In the genomic region with DNA sequence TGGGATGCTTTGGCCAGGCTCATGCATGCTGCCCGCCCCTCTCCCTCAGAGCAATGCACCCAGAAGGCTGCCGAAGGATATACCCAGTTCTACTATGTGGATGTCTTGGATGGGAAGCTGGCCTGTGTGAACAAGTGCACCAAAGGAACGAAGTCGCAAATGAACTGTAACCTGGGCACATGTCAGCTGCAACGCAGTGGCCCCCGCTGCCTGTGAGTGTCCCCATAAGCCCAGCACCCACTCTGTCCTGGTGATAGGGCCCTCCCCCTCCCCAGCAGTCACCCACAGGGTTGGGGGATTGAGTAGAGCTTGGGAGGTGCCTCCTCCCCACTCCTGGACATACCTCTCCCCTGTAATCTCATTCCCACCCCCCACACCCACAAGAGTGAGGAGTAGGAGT, we compare ENCODE assay signal across 30 cellular contexts. TPM values are rescaled to one million over a fixed set of nuclear protein-coding genes. Genes with fewer than 3 reads are reported as not detected.
DNase-seq lines count a peak whose midpoint lies in the region; ATAC-seq and TF ChIP-seq lines count a peak whose summit lies in the region.
"Had no signal": no experiment of that assay in that cellular context is flagged by ENCODE, and none has a peak within 500 bp of the region (broad histone marks: within the 10 kb centered on the region; RNA-seq: fewer than 3 reads in every experiment).

No MANE protein-coding gene starts in this region.

- H3K9me3 ChIP-seq in HEK293 (ENCODE audit: control insufficient read depth, insufficient read depth, low read depth, low read length) (no peaks in the 10 kb centered on the region), T-helper 17 cell (ENCODE audit: control insufficient read depth, low read length, poor library complexity, severe bottlenecking) (no peaks in the 10 kb centered on the region), neuronal stem cell (replicated peaks in 1 of 2; ENCODE audit: control insufficient read depth in 2 of 2, insufficient read depth in 1 of 2, low read depth in 1 of 2, low read length in 2 of 2) (peaks cover 0 to 6% of the 10 kb centered on the region in 2 donors), transverse colon (no peaks in the 10 kb centered on the region), gastroesophageal sphincter (no peaks in the 10 kb centered on the region)
- H3K9me3 ChIP-seq: BE2C, BLaER1 had no signal

- DNase-seq in H7 (peak; percentile 19), T-helper 17 cell (no peak), neuronal stem cell (ENCODE audit: low spot score) (no peak), SHP77 treated with DMSO at 0.1 percent for 48 hours (lab: John Stamatoyannopoulos, UW) (no peak), NCI-H2227 (lab: John Stamatoyannopoulos, UW; ENCODE audit: unreplicated experiment) (no peak), transverse colon (no peak)
- DNase-seq: 8988T; ACHN; BE2C; C1 segment of cervical spinal cord; CD4-positive, alpha-beta memory T cell; CD4-positive, CD25-positive, alpha-beta regulatory T cell; CD8-positive, alpha-beta memory T cell; COR-L47; DMS 273 treated with DMSO at 0.1 percent for 48 hours; DMS153; DMS53; DMS79; DND-41; EL; GDM1 had no signal

- H3K27ac ChIP-seq in HEK293 (ENCODE audit: extremely low read depth, low read depth, low read length): no peak overlapping the region
- no peak overlapping the region for H3K27ac ChIP-seq in neuronal stem cell (replicated peaks; ENCODE audit: low read length)
- H3K27ac ChIP-seq in transverse colon: no peak overlapping the region
- H3K27ac ChIP-seq in gastroesophageal sphincter: no peak overlapping the region
- H3K27ac ChIP-seq: BLaER1 had no signal

- CTCF ChIA-PET in HEK293 (lab: Yijun Ruan, JAX): no interaction called here

- no peak overlapping the region for H2AK5ac ChIP-seq in neuronal stem cell (ENCODE audit: low read depth, low read length)

- no peaks in the 10 kb centered on the region for H3K27me3 Mint-ChIP-seq in T-helper 17 cell
- H3K27me3 Mint-ChIP-seq: CD4-positive, alpha-beta memory T cell; CD4-positive, CD25-positive, alpha-beta regulatory T cell had no signal

- peak overlapping the region; percentile 60 for H3K14ac ChIP-seq in neuronal stem cell (ENCODE audit: low read length)

- intact Hi-C loops in transverse colon (cut with DNase I; ENCODE audit: low total_unique reads): no loop called here

- TF ChIP-seq EP300 in transverse colon (IDR thresholded peaks at IDR 0.05; ENCODE audit: low read depth) (no peak), gastroesophageal sphincter (IDR thresholded peaks at IDR 0.05) (no peak)

- H3K27ac Mint-ChIP-seq in T-helper 17 cell: peak overlapping the region; percentile 41
- H3K27ac Mint-ChIP-seq: CD14-positive monocyte had no signal

- H2BK120ac ChIP-seq in neuronal stem cell (ENCODE audit: low read depth, low read length): no peak overlapping the region

- WGBS in neuronal stem cell (ENCODE audit: extremely low coverage in 2 of 2, insufficient read length in 2 of 2, insufficient replicate concordance in 1 of 2), 2 donors: no CpG with 5 or more reads among the region's 6 CpGs
- WGBS in transverse colon (ENCODE audit: low coverage in 1 of 2), 2 donors: 90 to 92% methylated on average over 2 to 6 of the region's 6 CpGs
- 100% methylated on average over 3 of the region's 6 CpGs; no CpG with 5 or more reads in 1 of the 2 donors for WGBS in gastroesophageal sphincter (ENCODE audit: low coverage in 1 of 2), 2 donors

- peak overlapping the region; percentile 35 for H3K9ac ChIP-seq in neuronal stem cell (ENCODE audit: low read depth, low read length, poor library complexity)
- H3K9ac ChIP-seq: BLaER1 had no signal

- no peak overlapping the region for H2BK5ac ChIP-seq in neuronal stem cell (ENCODE audit: low read length)

- H3K79me1 ChIP-seq in neuronal stem cell (ENCODE audit: low read depth, low read length): peaks cover 2% of the 10 kb centered on the region

- H3K4me1 Mint-ChIP-seq in T-helper 17 cell: peaks cover 16% of the 10 kb centered on the region

- H3K4me2 ChIP-seq in neuronal stem cell (ENCODE audit: insufficient read depth, low read length, poor library complexity, severe bottlenecking): no peak overlapping the region
- H3K4me2 ChIP-seq: BLaER1 had no signal

- H3K36me3 ChIP-seq in H7 (replicated peaks; ENCODE audit: control insufficient read depth, insufficient read depth, low read length): no peaks in the 10 kb centered on the region
- no peaks in the 10 kb centered on the region for H3K36me3 ChIP-seq in HEK293 (ENCODE audit: control insufficient read depth in 2 of 2, insufficient read depth in 1 of 2, low read length in 2 of 2)
- peaks cover 0 to 15% of the 10 kb centered on the region in 2 donors for H3K36me3 ChIP-seq in neuronal stem cell (replicated peaks in 1 of 2; ENCODE audit: control insufficient read depth in 2 of 2, insufficient read depth in 2 of 2, low read length in 2 of 2)
- H3K36me3 ChIP-seq in transverse colon: peaks cover 0 to 12% (median 3%) of the 10 kb centered on the region in 4 donors
- H3K36me3 ChIP-seq in gastroesophageal sphincter: peaks cover 0 to 7% of the 10 kb centered on the region in 2 donors
- H3K36me3 ChIP-seq: BE2C, BLaER1 had no signal

- H2BK15ac ChIP-seq in neuronal stem cell (ENCODE audit: low read length): no peak overlapping the region

- TF ChIP-seq CTCF in HEK293 (tag by site-specific recombination; IDR thresholded peaks at IDR 0.05) (no peak), transverse colon (IDR thresholded peaks at IDR 0.05) (no peak), gastroesophageal sphincter (IDR thresholded peaks at IDR 0.05) (no peak)

- TF ChIP-seq POLR2A in transverse colon (IDR thresholded peaks at IDR 0.05) (no peak), gastroesophageal sphincter (IDR thresholded peaks at IDR 0.05) (no peak)

- peak overlapping the region; percentile 21 for H3K23ac ChIP-seq in neuronal stem cell (ENCODE audit: low read depth, low read length, poor library complexity)

- H3K27me3 ChIP-seq in H7 (ENCODE audit: control insufficient read depth, insufficient read depth, low read length): no peaks in the 10 kb centered on the region
- no peaks in the 10 kb centered on the region for H3K27me3 ChIP-seq in neuronal stem cell (ENCODE audit: control insufficient read depth in 3 of 3, insufficient read depth in 3 of 3, low read depth in 1 of 3, low read length in 3 of 3)
- no peaks in the 10 kb centered on the region for H3K27me3 ChIP-seq in transverse colon
- peaks cover 35% of the 10 kb centered on the region for H3K27me3 ChIP-seq in gastroesophageal sphincter
- H3K27me3 ChIP-seq: BE2C, BLaER1 had no signal

- H3K36me3 Mint-ChIP-seq in T-helper 17 cell (ENCODE audit: low read depth): peaks cover 5% of the 10 kb centered on the region
- H3K36me3 Mint-ChIP-seq: CD14-positive monocyte had no signal

- H3K4me1 ChIP-seq in HEK293 (ENCODE audit: control insufficient read depth, insufficient read depth, low read length): no peaks in the 10 kb centered on the region
- H3K4me1 ChIP-seq in neuronal stem cell (ENCODE audit: control insufficient read depth in 2 of 2, insufficient read depth in 1 of 2, low read depth in 1 of 2, low read length in 2 of 2): peaks cover 7 to 13% of the 10 kb centered on the region in 2 donors
- H3K4me1 ChIP-seq in transverse colon: peaks cover 5 to 13% (median 9%) of the 10 kb centered on the region in 4 donors
- H3K4me1 ChIP-seq in gastroesophageal sphincter: peaks cover 0 to 16% (median 3%) of the 10 kb centered on the region in 3 donors
- H3K4me1 ChIP-seq: BE2C had no signal

- no peak overlapping the region for H2AFZ ChIP-seq in neuronal stem cell (ENCODE audit: low read length)

- no peak for ATAC-seq in T-helper 17 cell
- ATAC-seq in gastroesophageal sphincter: no peak
- ATAC-seq: GM12878 had no signal

- no peak overlapping the region for H3K4me3 Mint-ChIP-seq in T-helper 17 cell
- H3K4me3 Mint-ChIP-seq: CD14-positive monocyte; CD4-positive, alpha-beta memory T cell had no signal

- H3K4me3 ChIP-seq in H7 (ENCODE audit: insufficient read depth, low read depth, low read length): no peak overlapping the region
- no peak overlapping the region for H3K4me3 ChIP-seq in HEK293 (ENCODE audit: low read depth, low read length)
- H3K4me3 ChIP-seq in neuronal stem cell (ENCODE audit: low read length in 2 of 2): no peak overlapping the region
- H3K4me3 ChIP-seq in transverse colon: no peak overlapping the region
- H3K4me3 ChIP-seq in gastroesophageal sphincter: no peak overlapping the region
- H3K4me3 ChIP-seq: BLaER1, GM12878 had no signal

- H3K18ac ChIP-seq in neuronal stem cell (ENCODE audit: low read length): peak overlapping the region; percentile 78

- no peak overlapping the region for H2BK12ac ChIP-seq in neuronal stem cell (ENCODE audit: low read length)

- in situ Hi-C loops in transverse colon (cut with MboI; ENCODE audit: low pct_ligation_motif_present in 1 of 4, low pct_unique_long_range_greater_than_20kb in 1 of 4, low sequenced_read_pairs in 3 of 4): no loop called here

- peak overlapping the region; percentile 4 for H3K4ac ChIP-seq in neuronal stem cell (ENCODE audit: low read length)

- POLR2A ChIA-PET in HEK293 (lab: Yijun Ruan, JAX): interaction anchor here (0.6 kb wide), 1 partner anchor 13 kb away, joined by 3 read pairs; no protein-coding TSS in a partner anchor

- no peak overlapping the region for H4K8ac ChIP-seq in neuronal stem cell (ENCODE audit: low read depth, low read length)

- no peak overlapping the region for H4K91ac ChIP-seq in neuronal stem cell (ENCODE audit: low read depth, low read length, poor library complexity)

TF ChIP-seq in HEK293, 187 proteins besides CTCF, POLR2A, EP300 and RAD21:
- TF ChIP-seq EGR2 (tag by site-specific recombination; IDR thresholded peaks at IDR 0.05; ENCODE audit: low read depth) (peak; percentile 52), ZNF394 (tag by site-specific recombination; IDR thresholded peaks at IDR 0.05; ENCODE audit: borderline replicate concordance) (no peak)

RNA-seq across cellular contexts. Expression of a gene that starts 7.0 kb away (rescaled TPM):
- total RNA-seq in H7 (2014; rRNA removed; shearing (Covaris generic)): not detected in 2 replicates
- total RNA-seq in T-helper 17 cell (not detected), transverse colon (100 to 1,000 TPM in 1 of 4 donors, 10 to 100 TPM in 2, under 1 TPM in 1; 0.80 to 102 (median 20.0) TPM), gastroesophageal sphincter (under 1 TPM in 1 of 4 donors, not detected in 3; 0.08 TPM)
- not detected for polyA plus RNA-seq in neuronal stem cell (2013, experiment 1 of 2)
- polyA plus RNA-seq in neuronal stem cell (2013, experiment 2 of 2): not detected
- total RNA-seq: A673; CD4-positive, alpha-beta memory T cell; CD4-positive, CD25-positive, alpha-beta regulatory T cell; CD8-positive, alpha-beta memory T cell; Daoy; G401; GM12878 had no signal
- polyA plus RNA-seq: AG04450; CD14-positive monocyte; CD4-positive, alpha-beta memory T cell; CD4-positive, CD25-positive, alpha-beta regulatory T cell; CD8-positive, alpha-beta memory T cell had no signal

RNA-seq across cellular contexts. Expression of a gene that starts 43.6 kb away (rescaled TPM):
- 1.8 and 10.4 TPM in 2 replicates for total RNA-seq in H7 (2014; rRNA removed; shearing (Covaris generic))
- total RNA-seq in T-helper 17 cell: 1 to 10 TPM in 1 of 2 donors, not detected in 1; 1.1 TPM
- polyA plus RNA-seq in neuronal stem cell (2013, experiment 1 of 2): 10.2 TPM
- 11.2 TPM for polyA plus RNA-seq in neuronal stem cell (2013, experiment 2 of 2)
- total RNA-seq in transverse colon: 1,000 to 10,000 TPM in 1 of 4 donors, 100 to 1,000 TPM in 2, 10 to 100 TPM in 1; 90.2 to 2,095 (median 445) TPM
- 10 to 100 TPM in 1 of 4 donors, under 1 TPM in 1, not detected in 2; 0.54 to 15.1 TPM for total RNA-seq in gastroesophageal sphincter
- total RNA-seq: CD4-positive, alpha-beta memory T cell; CD4-positive, CD25-positive, alpha-beta regulatory T cell; G401 had no signal
- polyA plus RNA-seq: CD14-positive monocyte had no signal
